ENCODE assay signal across 15 cellular contexts in genomic region chrX:48447201-48447600, GRCh38. TPM values are rescaled to one million over a fixed set of nuclear protein-coding genes. Genes with fewer than 3 reads are reported as not detected.
"Had no signal": no experiment of that assay in that cellular context is flagged by ENCODE, and none has a peak within 500 bp of the region (broad histone marks: within the 10 kb centered on the region; RNA-seq: fewer than 3 reads in every experiment).

No MANE protein-coding gene starts in this region.

RNA-seq across cellular contexts. Expression of gene SSX4B, which starts 35.4 kb away (rescaled TPM):
- total RNA-seq: stomach, subcutaneous adipose tissue, suprapubic skin, temporal lobe, thoracic aorta, thyroid gland, tibial nerve, transverse colon, upper lobe of left lung, upper lobe of right lung, ureter, urinary bladder, uterus, vagina had no signal
- polyA plus RNA-seq: stomach, thymus, urinary bladder had no signal
